ENCODE assay signal across 1 cellular context in the genomic region with DNA sequence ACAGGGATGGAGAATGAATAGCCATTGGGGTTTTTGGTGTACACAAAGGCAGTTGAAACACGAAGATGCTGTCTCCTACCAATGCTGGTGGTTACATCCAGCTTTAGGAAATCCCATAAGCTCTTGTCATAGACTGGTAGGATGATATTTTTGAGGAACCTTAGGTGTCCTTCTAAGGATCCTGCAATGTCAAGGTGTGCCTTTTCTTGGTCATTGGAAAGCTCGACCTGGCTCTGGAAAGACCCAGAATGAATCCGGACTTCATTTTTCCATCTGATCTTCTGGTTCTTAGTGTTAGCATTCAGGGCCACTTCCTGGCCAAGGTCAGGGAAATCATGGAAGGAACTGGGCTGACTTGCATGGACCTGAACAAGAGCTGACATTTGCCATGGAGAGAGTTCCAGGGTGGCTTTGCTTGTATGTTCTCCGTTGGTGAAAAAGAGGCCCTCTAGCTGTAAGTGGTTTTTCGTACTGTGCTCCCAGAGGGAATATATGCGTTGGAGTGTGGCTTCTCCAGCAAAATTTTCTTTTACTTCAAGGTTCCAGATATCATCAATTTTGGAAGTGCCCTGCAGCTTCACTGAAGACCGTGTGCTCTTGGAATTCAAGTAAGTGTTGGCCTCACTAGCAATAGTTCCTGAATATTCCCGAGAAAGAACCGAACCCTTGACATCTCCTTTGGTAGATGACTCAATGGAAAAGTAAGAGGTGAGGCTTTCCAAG.
TF ChIP-seq lines count a peak whose summit lies in the region.

No MANE protein-coding gene starts in this region.

TF ChIP-seq in HepG2, 621 proteins besides CTCF, POLR2A, EP300 and RAD21 (continued from another document and continues in another):
- TF ChIP-seq POGK (CRISPR knock-in tag; conservative IDR thresholded peaks at IDR 0.05) (no peak; the same call in 1 of the 2 replicates), FOXP4 (CRISPR knock-in tag; IDR thresholded peaks at IDR 0.05) (no peak), GATAD1 (CRISPR knock-in tag; IDR thresholded peaks at IDR 0.05) (no peak), POLR2G (IDR thresholded peaks at IDR 0.05; ENCODE audit: low read depth, low read length) (peak; percentile 82), HOXA3 (CRISPR knock-in tag; IDR thresholded peaks at IDR 0.05) (no peak), ZNF703 (CRISPR knock-in tag; IDR thresholded peaks at IDR 0.05; ENCODE audit: borderline replicate concordance) (no peak), MIXL1 (CRISPR knock-in tag; IDR thresholded peaks at IDR 0.05) (no peak), HNRNPLL (IDR thresholded peaks at IDR 0.05; ENCODE audit: low read depth, low read length, poor library complexity, severe bottlenecking) (no peak), PRDM4 (CRISPR knock-in tag; IDR thresholded peaks at IDR 0.05; ENCODE audit: borderline replicate concordance) (no peak), ZNF790 (CRISPR knock-in tag; IDR thresholded peaks at IDR 0.05; ENCODE audit: borderline replicate concordance) (no peak), MAFF (IDR thresholded peaks at IDR 0.05; ENCODE audit: low read depth, low read length) (no peak), ZNF564 (CRISPR knock-in tag; IDR thresholded peaks at IDR 0.05) (no peak), THAP11 (CRISPR knock-in tag; IDR thresholded peaks at IDR 0.05) (no peak; the same call in 1 of the 2 replicates), ZNF205 (CRISPR knock-in tag; IDR thresholded peaks at IDR 0.05) (no peak), ZFYVE20 (CRISPR knock-in tag; IDR thresholded peaks at IDR 0.05; ENCODE audit: borderline replicate concordance, low read depth) (no peak), ETV5 (CRISPR knock-in tag; IDR thresholded peaks at IDR 0.05; ENCODE audit: borderline replicate concordance) (peak; percentile 32; the same call in 1 of the 2 replicates), ZNF678 (CRISPR knock-in tag; IDR thresholded peaks at IDR 0.05) (no peak), KDM6A (CRISPR knock-in tag; IDR thresholded peaks at IDR 0.05; ENCODE audit: low read depth) (no peak), HNRNPH1 (optimal IDR thresholded peaks at IDR 0.05; ENCODE audit: low read depth, low read length) (no peak), ZNF329 (CRISPR knock-in tag; IDR thresholded peaks at IDR 0.05; ENCODE audit: low read depth) (no peak), HMGXB3 (CRISPR knock-in tag; IDR thresholded peaks at IDR 0.05; ENCODE audit: borderline replicate concordance) (no peak)
- TF ChIP-seq, protein P1, sequence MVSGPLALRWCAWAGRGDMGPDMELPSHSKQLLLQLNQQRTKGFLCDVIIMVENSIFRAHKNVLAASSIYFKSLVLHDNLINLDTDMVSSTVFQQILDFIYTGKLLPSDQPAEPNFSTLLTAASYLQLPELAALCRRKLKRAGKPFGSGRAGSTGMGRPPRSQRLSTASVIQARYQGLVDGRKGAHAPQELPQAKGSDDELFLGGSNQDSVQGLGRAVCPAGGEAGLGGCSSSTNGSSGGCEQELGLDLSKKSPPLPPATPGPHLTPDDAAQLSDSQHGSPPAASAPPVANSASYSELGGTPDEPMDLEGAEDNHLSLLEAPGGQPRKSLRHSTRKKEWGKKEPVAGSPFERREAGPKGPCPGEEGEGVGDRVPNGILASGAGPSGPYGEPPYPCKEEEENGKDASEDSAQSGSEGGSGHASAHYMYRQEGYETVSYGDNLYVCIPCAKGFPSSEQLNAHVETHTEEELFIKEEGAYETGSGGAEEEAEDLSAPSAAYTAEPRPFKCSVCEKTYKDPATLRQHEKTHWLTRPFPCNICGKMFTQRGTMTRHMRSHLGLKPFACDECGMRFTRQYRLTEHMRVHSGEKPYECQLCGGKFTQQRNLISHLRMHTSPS (CRISPR knock-in tag; IDR thresholded peaks at IDR 0.05; ENCODE audit: low read depth), result no peak
- TF ChIP-seq, protein P2, sequence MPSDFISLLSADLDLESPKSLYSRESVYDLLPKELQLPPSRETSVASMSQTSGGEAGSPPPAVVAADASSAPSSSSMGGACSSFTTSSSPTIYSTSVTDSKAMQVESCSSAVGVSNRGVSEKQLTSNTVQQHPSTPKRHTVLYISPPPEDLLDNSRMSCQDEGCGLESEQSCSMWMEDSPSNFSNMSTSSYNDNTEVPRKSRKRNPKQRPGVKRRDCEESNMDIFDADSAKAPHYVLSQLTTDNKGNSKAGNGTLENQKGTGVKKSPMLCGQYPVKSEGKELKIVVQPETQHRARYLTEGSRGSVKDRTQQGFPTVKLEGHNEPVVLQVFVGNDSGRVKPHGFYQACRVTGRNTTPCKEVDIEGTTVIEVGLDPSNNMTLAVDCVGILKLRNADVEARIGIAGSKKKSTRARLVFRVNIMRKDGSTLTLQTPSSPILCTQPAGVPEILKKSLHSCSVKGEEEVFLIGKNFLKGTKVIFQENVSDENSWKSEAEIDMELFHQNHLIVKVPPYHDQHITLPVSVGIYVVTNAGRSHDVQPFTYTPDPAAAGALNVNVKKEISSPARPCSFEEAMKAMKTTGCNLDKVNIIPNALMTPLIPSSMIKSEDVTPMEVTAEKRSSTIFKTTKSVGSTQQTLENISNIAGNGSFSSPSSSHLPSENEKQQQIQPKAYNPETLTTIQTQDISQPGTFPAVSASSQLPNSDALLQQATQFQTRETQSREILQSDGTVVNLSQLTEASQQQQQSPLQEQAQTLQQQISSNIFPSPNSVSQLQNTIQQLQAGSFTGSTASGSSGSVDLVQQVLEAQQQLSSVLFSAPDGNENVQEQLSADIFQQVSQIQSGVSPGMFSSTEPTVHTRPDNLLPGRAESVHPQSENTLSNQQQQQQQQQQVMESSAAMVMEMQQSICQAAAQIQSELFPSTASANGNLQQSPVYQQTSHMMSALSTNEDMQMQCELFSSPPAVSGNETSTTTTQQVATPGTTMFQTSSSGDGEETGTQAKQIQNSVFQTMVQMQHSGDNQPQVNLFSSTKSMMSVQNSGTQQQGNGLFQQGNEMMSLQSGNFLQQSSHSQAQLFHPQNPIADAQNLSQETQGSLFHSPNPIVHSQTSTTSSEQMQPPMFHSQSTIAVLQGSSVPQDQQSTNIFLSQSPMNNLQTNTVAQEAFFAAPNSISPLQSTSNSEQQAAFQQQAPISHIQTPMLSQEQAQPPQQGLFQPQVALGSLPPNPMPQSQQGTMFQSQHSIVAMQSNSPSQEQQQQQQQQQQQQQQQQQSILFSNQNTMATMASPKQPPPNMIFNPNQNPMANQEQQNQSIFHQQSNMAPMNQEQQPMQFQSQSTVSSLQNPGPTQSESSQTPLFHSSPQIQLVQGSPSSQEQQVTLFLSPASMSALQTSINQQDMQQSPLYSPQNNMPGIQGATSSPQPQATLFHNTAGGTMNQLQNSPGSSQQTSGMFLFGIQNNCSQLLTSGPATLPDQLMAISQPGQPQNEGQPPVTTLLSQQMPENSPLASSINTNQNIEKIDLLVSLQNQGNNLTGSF (CRISPR knock-in tag; IDR thresholded peaks at IDR 0.05), result no peak
- TF ChIP-seq, protein P3, sequence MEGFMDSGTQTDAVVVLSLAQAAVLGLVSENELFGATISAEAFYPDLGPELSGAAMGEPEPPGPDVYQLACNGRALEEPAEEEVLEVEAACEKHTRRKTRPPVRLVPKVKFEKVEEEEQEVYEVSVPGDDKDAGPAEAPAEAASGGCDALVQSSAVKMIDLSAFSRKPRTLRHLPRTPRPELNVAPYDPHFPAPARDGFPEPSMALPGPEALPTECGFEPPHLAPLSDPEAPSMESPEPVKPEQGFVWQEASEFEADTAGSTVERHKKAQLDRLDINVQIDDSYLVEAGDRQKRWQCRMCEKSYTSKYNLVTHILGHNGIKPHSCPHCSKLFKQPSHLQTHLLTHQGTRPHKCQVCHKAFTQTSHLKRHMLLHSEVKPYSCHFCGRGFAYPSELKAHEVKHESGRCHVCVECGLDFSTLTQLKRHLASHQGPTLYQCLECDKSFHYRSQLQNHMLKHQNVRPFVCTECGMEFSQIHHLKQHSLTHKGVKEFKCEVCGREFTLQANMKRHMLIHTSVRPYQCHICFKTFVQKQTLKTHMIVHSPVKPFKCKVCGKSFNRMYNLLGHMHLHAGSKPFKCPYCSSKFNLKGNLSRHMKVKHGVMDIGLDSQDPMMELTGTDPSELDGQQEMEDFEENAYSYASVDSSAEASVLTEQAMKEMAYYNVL (CRISPR knock-in tag; IDR thresholded peaks at IDR 0.05; ENCODE audit: borderline replicate concordance), result no peak
